ENCODE assay signal across 26 cellular contexts in the genomic region with DNA sequence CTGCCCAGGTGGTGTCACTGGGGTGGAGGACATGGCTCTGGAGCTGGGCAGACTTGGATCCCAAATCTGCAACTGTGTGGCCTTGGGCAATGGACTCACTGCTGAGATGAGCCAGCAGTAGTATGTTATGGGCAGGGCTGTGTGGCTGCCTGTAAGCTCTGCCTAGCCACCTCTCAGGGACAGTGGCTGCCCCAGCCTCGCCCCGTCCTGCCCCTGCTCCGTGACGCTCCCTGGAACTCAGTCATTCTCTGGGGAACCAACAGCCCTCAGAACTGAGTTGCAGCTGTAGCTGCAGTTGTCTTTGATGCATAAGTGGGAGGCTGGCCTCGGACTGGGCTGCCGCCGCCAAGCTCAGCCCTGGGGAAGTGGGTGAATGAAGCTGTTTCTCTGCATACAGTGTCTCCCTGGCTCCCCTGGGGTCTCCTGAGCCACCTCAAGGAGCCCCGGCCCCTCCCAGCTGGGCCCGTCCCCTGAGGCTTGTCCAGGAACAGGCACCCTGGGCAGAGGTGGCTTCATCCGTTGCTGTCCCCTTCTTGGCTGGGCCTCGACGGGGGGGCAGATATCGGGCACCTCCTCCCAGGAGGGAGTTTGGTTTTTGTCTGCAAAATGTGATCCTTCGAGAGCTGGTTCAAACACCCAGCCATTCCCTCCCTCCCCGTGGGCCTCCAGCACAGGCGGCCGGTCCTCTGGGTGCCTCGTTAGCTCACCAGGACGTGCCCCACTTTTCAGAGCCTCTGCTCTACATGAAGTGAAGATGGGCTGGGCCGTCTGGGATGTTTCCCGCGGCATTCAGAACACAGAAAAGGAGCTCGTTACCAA. TPM values are rescaled to one million over a fixed set of nuclear protein-coding genes. Genes with fewer than 3 reads are reported as not detected.
DNase-seq lines count a peak whose midpoint lies in the region; ATAC-seq, FAIRE-seq and TF ChIP-seq lines count a peak whose summit lies in the region.
"Had no signal": no experiment of that assay in that cellular context is flagged by ENCODE, and none has a peak within 500 bp of the region (broad histone marks: within the 10 kb centered on the region; RNA-seq: fewer than 3 reads in every experiment).

No MANE protein-coding gene starts in this region.

- H2AFZ ChIP-seq in HepG2 (ENCODE audit: low read length) (no peak overlapping the region), smooth muscle cell (ENCODE audit: low read depth) (no peak overlapping the region)

- no peak overlapping the region for H3K4me2 ChIP-seq in HepG2 (ENCODE audit: low read depth, low read length)
- no peak overlapping the region for H3K4me2 ChIP-seq in smooth muscle cell

- H3K4me3 ChIP-seq in HepG2 (replicated peaks in 1 of 3; ENCODE audit: insufficient read depth in 1 of 3, low read depth in 2 of 3, low read length in 3 of 3) (no peak overlapping the region), right lobe of liver (no peak overlapping the region), smooth muscle cell (no peak overlapping the region)
- H3K4me3 ChIP-seq: breast epithelium, heart left ventricle, lower lobe of right lung, MG63, psoas muscle, thoracic aorta had no signal

- BruUV-seq in HepG2 (replicated peaks; lab: Mats Ljungman, UMichigan) (no TSS peak), MCF 10A (replicated peaks; lab: Mats Ljungman, UMichigan) (no TSS peak)

- ATAC-seq in HepG2 (peak; percentile 26), right lobe of liver (no peak)
- ATAC-seq: activated T-cell treated with anti-CD3 and anti-CD28 coated beads, Interleukin-2, amount 50 U/mL, for 4 hours; heart left ventricle; lower lobe of right lung; naive thymus-derived CD8-positive, alpha-beta T cell; psoas muscle; Right ventricle myocardium inferior; T-cell had no signal

- intact Hi-C loops in HepG2 (cut with micrococcal nuclease; ENCODE audit: unreplicated experiment) (no loop called here), right lobe of liver (cut with DNase I) (no loop called here), MCF 10A (cut with micrococcal nuclease) (no loop called here), CD14-positive monocyte (cut with micrococcal nuclease) (no loop called here)

- no peaks in the 10 kb centered on the region for H3K27me3 Mint-ChIP-seq in MCF 10A (ENCODE audit: insufficient read depth, unreplicated experiment)
- H3K27me3 Mint-ChIP-seq in CD14-positive monocyte (ENCODE audit: low read depth in 3 of 3), result peaks cover 3 to 14% (median 12%) of the 10 kb centered on the region in 3 donors
- H3K27me3 Mint-ChIP-seq: activated naive CD4-positive, alpha-beta T cell treated with anti-CD3 and anti-CD28 coated beads, Interleukin-2, amount 50 U/mL, for 24 hours had no signal

- H3K36me3 ChIP-seq in HepG2 (replicated peaks in 1 of 2; ENCODE audit: control insufficient read depth in 1 of 2, insufficient read depth in 2 of 2, low read length in 2 of 2), result no peaks in the 10 kb centered on the region
- H3K36me3 ChIP-seq in right lobe of liver, result no peaks in the 10 kb centered on the region
- no peaks in the 10 kb centered on the region for H3K36me3 ChIP-seq in smooth muscle cell (ENCODE audit: low read depth)
- H3K36me3 ChIP-seq: breast epithelium, heart left ventricle, lower lobe of right lung, MG63, thoracic aorta, WERI-Rb-1 had no signal

- H3K9me3 ChIP-seq in HepG2 (ENCODE audit: low read length), result no peaks in the 10 kb centered on the region
- no peaks in the 10 kb centered on the region for H3K9me3 ChIP-seq in right lobe of liver
- H3K9me3 ChIP-seq in smooth muscle cell (replicated peaks; ENCODE audit: low read depth), result no peaks in the 10 kb centered on the region
- H3K9me3 ChIP-seq: breast epithelium, heart left ventricle, lower lobe of right lung, MG63, psoas muscle, thoracic aorta had no signal

- H3K79me2 ChIP-seq in HepG2 (ENCODE audit: insufficient read depth, low read length), result no peaks in the 10 kb centered on the region
- no peaks in the 10 kb centered on the region for H3K79me2 ChIP-seq in smooth muscle cell (ENCODE audit: low read depth)

- TF ChIP-seq POLR2A in HepG2 (IDR thresholded peaks at IDR 0.05; ENCODE audit: insufficient read depth in 1 of 2, low read depth in 2 of 2, low read length in 2 of 2) (no peak), right lobe of liver (IDR thresholded peaks at IDR 0.05) (no peak)

- no peaks in the 10 kb centered on the region for H4K20me1 ChIP-seq in HepG2 (ENCODE audit: insufficient read depth, low read length)
- no peaks in the 10 kb centered on the region for H4K20me1 ChIP-seq in smooth muscle cell (ENCODE audit: low read depth)

- CTCF ChIA-PET in HepG2 (lab: Yijun Ruan, JAX; ENCODE audit: low intra/inter-chr PET ratio, low total read pairs) (no interaction called here), MCF 10A (lab: Yijun Ruan, JAX) (no interaction called here)

- no peak for FAIRE-seq in HepG2 (lab: Jason Lieb, UNC)
- FAIRE-seq: GM12892 had no signal

- H3K36me3 Mint-ChIP-seq in MCF 10A (ENCODE audit: insufficient read depth, unreplicated experiment) (no peaks in the 10 kb centered on the region), CD14-positive monocyte (no peaks in the 10 kb centered on the region)
- H3K36me3 Mint-ChIP-seq: activated CD4-positive, alpha-beta memory T cell treated with anti-CD3 and anti-CD28 coated beads for 36 hours; activated naive CD4-positive, alpha-beta T cell treated with anti-CD3 and anti-CD28 coated beads, Interleukin-2, amount 50 U/mL, for 24 hours; CD4-positive, CD25-positive, alpha-beta regulatory T cell; T-cell had no signal

- WGBS in HepG2 (ENCODE audit: low lambda C conversion rate), result 0% methylated on average over 11 of the region's 23 CpGs
- 80% methylated on average over 1 of the region's 23 CpGs for WGBS in right lobe of liver (ENCODE audit: insufficient coverage, low coverage, low lambda C conversion rate, missing lambda C conversion rate)
- WGBS in smooth muscle cell (ENCODE audit: low lambda C conversion rate), result 76% methylated on average over 23 of the region's 23 CpGs

- H3K4me1 ChIP-seq in HepG2 (ENCODE audit: insufficient read depth, low read length), result no peaks in the 10 kb centered on the region; the same call in 1 of the 2 replicates
- no peaks in the 10 kb centered on the region for H3K4me1 ChIP-seq in right lobe of liver
- H3K4me1 ChIP-seq in smooth muscle cell (ENCODE audit: low read depth), result peaks cover 43% of the 10 kb centered on the region
- H3K4me1 ChIP-seq: breast epithelium, heart left ventricle, lower lobe of right lung, psoas muscle had no signal

- H3K4me1 Mint-ChIP-seq in MCF 10A (ENCODE audit: insufficient read depth, unreplicated experiment) (peaks cover 5% of the 10 kb centered on the region), CD14-positive monocyte (no peaks in the 10 kb centered on the region)
- H3K4me1 Mint-ChIP-seq: activated naive CD4-positive, alpha-beta T cell treated with anti-CD3 and anti-CD28 coated beads, Interleukin-2, amount 50 U/mL, for 24 hours; T-cell had no signal

- H3K27ac ChIP-seq in HepG2 (ENCODE audit: extremely low read length, insufficient read depth, low read length) (no peak overlapping the region), right lobe of liver (no peak overlapping the region), cingulate gyrus (ENCODE audit: low read depth, low read length) (peak overlapping the region; percentile 85), smooth muscle cell (ENCODE audit: low read depth) (no peak overlapping the region)
- H3K27ac ChIP-seq: breast epithelium, heart left ventricle, lower lobe of right lung, psoas muscle, thoracic aorta, WERI-Rb-1 had no signal

- H3K9ac ChIP-seq in HepG2 (ENCODE audit: insufficient read depth, low read depth, low read length) (no peak overlapping the region), smooth muscle cell (ENCODE audit: low read depth) (no peak overlapping the region)

- in situ Hi-C loops in HepG2 (cut with HindIII; ENCODE audit: extremely low pct_ligation_motif_present, low pct_unique_long_range_greater_than_20kb), result no loop called here

- TF ChIP-seq EP300 in HepG2 (IDR thresholded peaks at IDR 0.05; ENCODE audit: low read depth in 2 of 2, low read length in 2 of 2) (no peak), HepG2 (CRISPR knock-in tag; IDR thresholded peaks at IDR 0.05; ENCODE audit: borderline replicate concordance) (no peak)

- TF ChIP-seq RAD21 in HepG2 (CRISPR knock-in tag; IDR thresholded peaks at IDR 0.05), result no peak

- H3K27ac Mint-ChIP-seq in MCF 10A (ENCODE audit: low read depth, unreplicated experiment) (no peak overlapping the region), CD14-positive monocyte (no peak overlapping the region)
- H3K27ac Mint-ChIP-seq: activated CD4-positive, alpha-beta memory T cell treated with anti-CD3 and anti-CD28 coated beads for 36 hours; activated naive CD4-positive, alpha-beta T cell treated with anti-CD3 and anti-CD28 coated beads, Interleukin-2, amount 50 U/mL, for 24 hours; CD4-positive, CD25-positive, alpha-beta regulatory T cell; naive thymus-derived CD8-positive, alpha-beta T cell; T-cell had no signal

- DNase-seq in HepG2 (ENCODE audit: low spot score), result peak; percentile 14
- DNase-seq in right lobe of liver, result no peak
- DNase-seq in midbrain (lab: John Stamatoyannopoulos, UW), result peak; percentile 53
- no peak for DNase-seq in activated CD4-positive, alpha-beta T cell treated with anti-CD3 and anti-CD28 coated beads for 48 hours
- no peak for DNase-seq in smooth muscle cell (lab: John Stamatoyannopoulos, UW; ENCODE audit: unreplicated experiment)
- no peak for DNase-seq in MCF 10A (ENCODE audit: unreplicated experiment)
- DNase-seq in CD14-positive monocyte (ENCODE audit: low spot score), result no peak
- DNase-seq: activated CD4-positive, alpha-beta memory T cell treated with anti-CD3 and anti-CD28 coated beads for 36 hours; activated T-cell treated with anti-CD3 and anti-CD28 coated beads, Interleukin-2, amount 50 U/mL, for 4 hours; CD4-positive, CD25-positive, alpha-beta regulatory T cell; heart left ventricle; lower lobe of right lung; MG63; naive thymus-derived CD8-positive, alpha-beta T cell; NCI-H1694 treated with DMSO at 0.1 percent for 48 hours; NCI-H446; psoas muscle; T-cell; WERI-Rb-1 had no signal

- H3F3A ChIP-seq in smooth muscle cell (ENCODE audit: low read depth), result no peaks in the 10 kb centered on the region

- H3K27me3 ChIP-seq in HepG2 (ENCODE audit: control insufficient read depth in 1 of 2, insufficient read depth in 2 of 2, low read length in 2 of 2) (peaks cover 26 to 77% of the 10 kb centered on the region in 2 experiments; a peak in 4 of 5 replicates), right lobe of liver (no peaks in the 10 kb centered on the region), smooth muscle cell (ENCODE audit: low read depth) (peaks cover 5% of the 10 kb centered on the region)
- H3K27me3 ChIP-seq: MG63 had no signal

- no peaks in the 10 kb centered on the region for H3K9me3 Mint-ChIP-seq in MCF 10A (ENCODE audit: unreplicated experiment)
- H3K9me3 Mint-ChIP-seq in CD14-positive monocyte, result no peaks in the 10 kb centered on the region
- H3K9me3 Mint-ChIP-seq: activated CD4-positive, alpha-beta memory T cell treated with anti-CD3 and anti-CD28 coated beads for 36 hours; activated naive CD4-positive, alpha-beta T cell treated with anti-CD3 and anti-CD28 coated beads, Interleukin-2, amount 50 U/mL, for 24 hours; activated T-cell treated with anti-CD3 and anti-CD28 coated beads, Interleukin-2, amount 50 U/mL, for 4 hours; CD4-positive, CD25-positive, alpha-beta regulatory T cell; naive thymus-derived CD8-positive, alpha-beta T cell; T-cell had no signal

- POLR2A ChIA-PET in HepG2 (lab: Yijun Ruan, JAX), result no interaction called here
- POLR2A ChIA-PET in MCF 10A (lab: Yijun Ruan, JAX), result no interaction called here

- TF ChIP-seq CTCF in HepG2 (CRISPR knock-in tag; IDR thresholded peaks at IDR 0.05) (no peak), right lobe of liver (IDR thresholded peaks at IDR 0.05) (no peak), smooth muscle cell (IDR thresholded peaks at IDR 0.05; ENCODE audit: borderline replicate concordance, insufficient read depth, poor library complexity, severe bottlenecking) (no peak), MCF 10A (IDR thresholded peaks at IDR 0.05; ENCODE audit: unreplicated experiment) (no peak), CD14-positive monocyte (IDR thresholded peaks at IDR 0.05) (no peak)

- H3K4me3 Mint-ChIP-seq in MCF 10A (ENCODE audit: unreplicated experiment), result no peak overlapping the region
- no peak overlapping the region for H3K4me3 Mint-ChIP-seq in CD14-positive monocyte
- H3K4me3 Mint-ChIP-seq: activated CD4-positive, alpha-beta memory T cell treated with anti-CD3 and anti-CD28 coated beads for 36 hours; activated naive CD4-positive, alpha-beta T cell treated with anti-CD3 and anti-CD28 coated beads, Interleukin-2, amount 50 U/mL, for 24 hours; activated T-cell treated with anti-CD3 and anti-CD28 coated beads, Interleukin-2, amount 50 U/mL, for 4 hours; CD4-positive, CD25-positive, alpha-beta regulatory T cell; naive thymus-derived CD8-positive, alpha-beta T cell; T-cell had no signal

RNA-seq across cellular contexts. Expression of a gene that starts 26.2 kb away (rescaled TPM):
- total RNA-seq in HepG2 (2016; rRNA removed; fragmentation: Illumina TruSeq; extraction: Trizol) (0.14 and 0.15 TPM in 2 replicates), right lobe of liver (1 to 10 TPM in 5 of 6 experiments, under 1 TPM in 1; 0.37 to 4.6 (median 2.3) TPM), smooth muscle cell (0.09 and 0.81 TPM in 2 replicates), MCF 10A (2022) (92.6 and 123 TPM in 2 replicates)
- total RNA-seq in HepG2 (2016; cell fraction: cytosol; rRNA removed; fragmentation: Illumina TruSeq; extraction: Trizol; ENCODE audit: low read depth), result under 0.01 TPM in 1 of 2 replicates, not detected in the other
- total RNA-seq in HepG2 (2016; cell fraction: insoluble cytoplasmic fraction; rRNA removed; fragmentation: Illumina TruSeq; extraction: Trizol), result 0.12 and 0.22 TPM in 2 replicates
- total RNA-seq in HepG2 (2016; cell fraction: membrane; rRNA removed; fragmentation: Illumina TruSeq; extraction: Trizol), result 0.06 and 0.10 TPM in 2 replicates
- total RNA-seq in HepG2 (2016; cell fraction: nucleus; rRNA removed; fragmentation: Illumina TruSeq; extraction: Trizol), result 0.19 and 0.22 TPM in 2 replicates
- polyA plus RNA-seq in HepG2 (2011; rRNA removed) (0.67 and 1.3 TPM in 2 replicates), smooth muscle cell (0.04 and 0.13 TPM in 2 replicates), CD14-positive monocyte (not detected)
- 0.32 and 0.78 TPM in 2 replicates for polyA plus RNA-seq in HepG2 (2011; cell fraction: cytosol; rRNA removed)
- polyA plus RNA-seq in HepG2 (2011; cell fraction: nucleus; rRNA removed), result 6.0 and 6.1 TPM in 2 replicates
- 0.11 and 0.15 TPM in 2 replicates for polyA plus RNA-seq in HepG2 (2012)
- polyA plus RNA-seq in HepG2 (2016; cell fraction: cytosol; fragmentation: Illumina TruSeq; extraction: Trizol; ENCODE audit: low read depth), result 0.05 TPM in 1 of 2 replicates, not detected in the other
- 0.10 and 0.20 TPM in 2 replicates for polyA plus RNA-seq in HepG2 (2016; cell fraction: insoluble cytoplasmic fraction; fragmentation: Illumina TruSeq; extraction: Trizol; ENCODE audit: low read depth)
- 0.07 TPM in 1 of 2 replicates, not detected in the other for polyA plus RNA-seq in HepG2 (2016; cell fraction: membrane; fragmentation: Illumina TruSeq; extraction: Trizol; ENCODE audit: low read depth)
- 0.37 and 0.83 TPM in 2 replicates for polyA plus RNA-seq in HepG2 (2016; cell fraction: nucleus; fragmentation: Illumina TruSeq; extraction: Trizol; ENCODE audit: insufficient read depth, low read depth)
- polyA minus RNA-seq in HepG2 (2011; rRNA and poly(A)+ RNA removed; ENCODE audit: low replicate concordance), result 1.2 TPM in 1 of 2 replicates, not detected in the other
- 0.20 TPM in 1 of 2 replicates, not detected in the other for polyA minus RNA-seq in HepG2 (2011; cell fraction: cytosol; rRNA and poly(A)+ RNA removed)
- polyA minus RNA-seq in HepG2 (2011; cell fraction: nucleus; rRNA and poly(A)+ RNA removed), result 0.90 and 1.2 TPM in 2 replicates
- total RNA-seq: A172 had no signal

RNA-seq across cellular contexts. Expression of a gene that starts 37.5 kb away (rescaled TPM):
- 38.3 and 39.6 TPM in 2 replicates for total RNA-seq in HepG2 (2016; rRNA removed; fragmentation: Illumina TruSeq; extraction: Trizol)
- total RNA-seq in HepG2 (2016; cell fraction: cytosol; rRNA removed; fragmentation: Illumina TruSeq; extraction: Trizol; ENCODE audit: low read depth), result 20.2 and 25.8 TPM in 2 replicates
- 37.8 and 38.9 TPM in 2 replicates for total RNA-seq in HepG2 (2016; cell fraction: insoluble cytoplasmic fraction; rRNA removed; fragmentation: Illumina TruSeq; extraction: Trizol)
- total RNA-seq in HepG2 (2016; cell fraction: membrane; rRNA removed; fragmentation: Illumina TruSeq; extraction: Trizol), result 53.4 and 59.7 TPM in 2 replicates
- total RNA-seq in HepG2 (2016; cell fraction: nucleus; rRNA removed; fragmentation: Illumina TruSeq; extraction: Trizol), result 27.1 and 27.5 TPM in 2 replicates
- polyA plus RNA-seq in HepG2 (2011; rRNA removed), result 16.1 and 21.0 TPM in 2 replicates
- polyA plus RNA-seq in HepG2 (2011; cell fraction: cytosol; rRNA removed), result 16.3 and 20.9 TPM in 2 replicates
- polyA plus RNA-seq in HepG2 (2011; cell fraction: nucleus; rRNA removed), result 49.0 and 57.5 TPM in 2 replicates
- polyA plus RNA-seq in HepG2 (2012), result 13.3 and 14.5 TPM in 2 replicates
- 27.1 and 37.0 TPM in 2 replicates for polyA plus RNA-seq in HepG2 (2016; cell fraction: cytosol; fragmentation: Illumina TruSeq; extraction: Trizol; ENCODE audit: low read depth)
- polyA plus RNA-seq in HepG2 (2016; cell fraction: insoluble cytoplasmic fraction; fragmentation: Illumina TruSeq; extraction: Trizol; ENCODE audit: low read depth), result 36.5 and 40.8 TPM in 2 replicates
- 47.4 and 49.9 TPM in 2 replicates for polyA plus RNA-seq in HepG2 (2016; cell fraction: membrane; fragmentation: Illumina TruSeq; extraction: Trizol; ENCODE audit: low read depth)
- polyA plus RNA-seq in HepG2 (2016; cell fraction: nucleus; fragmentation: Illumina TruSeq; extraction: Trizol; ENCODE audit: insufficient read depth, low read depth), result 44.7 and 46.3 TPM in 2 replicates
- 15.3 and 46.5 TPM in 2 replicates for polyA minus RNA-seq in HepG2 (2011; rRNA and poly(A)+ RNA removed; ENCODE audit: low replicate concordance)
- 9.7 and 12.0 TPM in 2 replicates for polyA minus RNA-seq in HepG2 (2011; cell fraction: cytosol; rRNA and poly(A)+ RNA removed)
- polyA minus RNA-seq in HepG2 (2011; cell fraction: nucleus; rRNA and poly(A)+ RNA removed), result 18.4 and 20.1 TPM in 2 replicates
- total RNA-seq in right lobe of liver, result 10 to 100 TPM in 3 of 6 experiments, 1 to 10 TPM in 3; 7.4 to 24.3 (median 10.5) TPM
- total RNA-seq in smooth muscle cell, result 10.2 and 14.0 TPM in 2 replicates
- 20.3 and 28.1 TPM in 2 replicates for polyA plus RNA-seq in smooth muscle cell
- total RNA-seq in MCF 10A (2022), result 31.3 and 36.1 TPM in 2 replicates
- polyA plus RNA-seq in CD14-positive monocyte, result 10 to 100 TPM in 1 of 2 donors, 1 to 10 TPM in 1; 8.2 to 10.5 TPM

RNA-seq across cellular contexts. Expression of a gene that starts 58.2 kb away (rescaled TPM):
- 83.9 and 128 TPM in 2 replicates for total RNA-seq in HepG2 (2016; rRNA removed; fragmentation: Illumina TruSeq; extraction: Trizol)
- 51.3 and 72.8 TPM in 2 replicates for total RNA-seq in HepG2 (2016; cell fraction: cytosol; rRNA removed; fragmentation: Illumina TruSeq; extraction: Trizol; ENCODE audit: low read depth)
- total RNA-seq in HepG2 (2016; cell fraction: insoluble cytoplasmic fraction; rRNA removed; fragmentation: Illumina TruSeq; extraction: Trizol), result 89.5 and 137 TPM in 2 replicates
- total RNA-seq in HepG2 (2016; cell fraction: membrane; rRNA removed; fragmentation: Illumina TruSeq; extraction: Trizol), result 77.4 and 86.1 TPM in 2 replicates
- total RNA-seq in HepG2 (2016; cell fraction: nucleus; rRNA removed; fragmentation: Illumina TruSeq; extraction: Trizol), result 76.0 and 95.5 TPM in 2 replicates
- polyA plus RNA-seq in HepG2 (2011; rRNA removed), result 135 and 164 TPM in 2 replicates
- polyA plus RNA-seq in HepG2 (2011; cell fraction: cytosol; rRNA removed), result 82.7 and 131 TPM in 2 replicates
- polyA plus RNA-seq in HepG2 (2011; cell fraction: nucleus; rRNA removed), result 155 and 197 TPM in 2 replicates
- 64.5 and 73.8 TPM in 2 replicates for polyA plus RNA-seq in HepG2 (2012)
- 84.3 and 98.6 TPM in 2 replicates for polyA plus RNA-seq in HepG2 (2016; cell fraction: cytosol; fragmentation: Illumina TruSeq; extraction: Trizol; ENCODE audit: low read depth)
- polyA plus RNA-seq in HepG2 (2016; cell fraction: insoluble cytoplasmic fraction; fragmentation: Illumina TruSeq; extraction: Trizol; ENCODE audit: low read depth), result 87.8 and 97.0 TPM in 2 replicates
- 69.1 and 85.3 TPM in 2 replicates for polyA plus RNA-seq in HepG2 (2016; cell fraction: membrane; fragmentation: Illumina TruSeq; extraction: Trizol; ENCODE audit: low read depth)
- 191 and 194 TPM in 2 replicates for polyA plus RNA-seq in HepG2 (2016; cell fraction: nucleus; fragmentation: Illumina TruSeq; extraction: Trizol; ENCODE audit: insufficient read depth, low read depth)
- 95.9 and 234 TPM in 2 replicates for polyA minus RNA-seq in HepG2 (2011; rRNA and poly(A)+ RNA removed; ENCODE audit: low replicate concordance)
- 32.9 and 45.5 TPM in 2 replicates for polyA minus RNA-seq in HepG2 (2011; cell fraction: cytosol; rRNA and poly(A)+ RNA removed)
- 23.3 and 29.3 TPM in 2 replicates for polyA minus RNA-seq in HepG2 (2011; cell fraction: nucleus; rRNA and poly(A)+ RNA removed)
- total RNA-seq in right lobe of liver, result 100 to 1,000 TPM in 4 of 6 experiments, 10 to 100 TPM in 2; 76.5 to 166 (median 122) TPM
- total RNA-seq in smooth muscle cell, result 101 and 110 TPM in 2 replicates
- 253 and 269 TPM in 2 replicates for polyA plus RNA-seq in smooth muscle cell
- total RNA-seq in MCF 10A (2022), result 172 and 224 TPM in 2 replicates
- polyA plus RNA-seq in CD14-positive monocyte, result 100 to 1,000 TPM; 193 to 235 TPM

RNA-seq across cellular contexts. Expression of a gene that starts 58.5 kb away (rescaled TPM):
- total RNA-seq in HepG2 (2016; rRNA removed; fragmentation: Illumina TruSeq; extraction: Trizol), result 3.9 and 6.5 TPM in 2 replicates
- total RNA-seq in HepG2 (2016; cell fraction: cytosol; rRNA removed; fragmentation: Illumina TruSeq; extraction: Trizol; ENCODE audit: low read depth), result 1.5 and 2.2 TPM in 2 replicates
- 3.5 and 5.4 TPM in 2 replicates for total RNA-seq in HepG2 (2016; cell fraction: insoluble cytoplasmic fraction; rRNA removed; fragmentation: Illumina TruSeq; extraction: Trizol)
- 1.7 and 1.8 TPM in 2 replicates for total RNA-seq in HepG2 (2016; cell fraction: membrane; rRNA removed; fragmentation: Illumina TruSeq; extraction: Trizol)
- 6.4 and 6.8 TPM in 2 replicates for total RNA-seq in HepG2 (2016; cell fraction: nucleus; rRNA removed; fragmentation: Illumina TruSeq; extraction: Trizol)
- 2.6 and 3.1 TPM in 2 replicates for polyA plus RNA-seq in HepG2 (2011; rRNA removed)
- polyA plus RNA-seq in HepG2 (2011; cell fraction: cytosol; rRNA removed), result 2.5 and 3.1 TPM in 2 replicates
- polyA plus RNA-seq in HepG2 (2011; cell fraction: nucleus; rRNA removed), result 7.8 and 8.8 TPM in 2 replicates
- 1.3 and 1.7 TPM in 2 replicates for polyA plus RNA-seq in HepG2 (2012)
- 0.84 and 1.9 TPM in 2 replicates for polyA plus RNA-seq in HepG2 (2016; cell fraction: cytosol; fragmentation: Illumina TruSeq; extraction: Trizol; ENCODE audit: low read depth)
- 2.3 and 3.3 TPM in 2 replicates for polyA plus RNA-seq in HepG2 (2016; cell fraction: insoluble cytoplasmic fraction; fragmentation: Illumina TruSeq; extraction: Trizol; ENCODE audit: low read depth)
- polyA plus RNA-seq in HepG2 (2016; cell fraction: membrane; fragmentation: Illumina TruSeq; extraction: Trizol; ENCODE audit: low read depth), result 0.73 and 1.3 TPM in 2 replicates
- 8.2 and 9.2 TPM in 2 replicates for polyA plus RNA-seq in HepG2 (2016; cell fraction: nucleus; fragmentation: Illumina TruSeq; extraction: Trizol; ENCODE audit: insufficient read depth, low read depth)
- polyA minus RNA-seq in HepG2 (2011; rRNA and poly(A)+ RNA removed; ENCODE audit: low replicate concordance), result 6.7 and 28.4 TPM in 2 replicates
- polyA minus RNA-seq in HepG2 (2011; cell fraction: cytosol; rRNA and poly(A)+ RNA removed), result 1.3 and 3.0 TPM in 2 replicates
- polyA minus RNA-seq in HepG2 (2011; cell fraction: nucleus; rRNA and poly(A)+ RNA removed), result 7.5 and 8.9 TPM in 2 replicates
- 1 to 10 TPM; 3.1 to 7.1 (median 4.5) TPM for total RNA-seq in right lobe of liver
- 3.2 and 4.9 TPM in 2 replicates for total RNA-seq in smooth muscle cell
- 6.2 and 7.3 TPM in 2 replicates for polyA plus RNA-seq in smooth muscle cell
- total RNA-seq in MCF 10A (2022), result 19.4 and 28.0 TPM in 2 replicates
- polyA plus RNA-seq in CD14-positive monocyte, result 1 to 10 TPM; 1.5 to 1.7 TPM

Comparison
In these comparisons a context has a peak if more than half of its experiments do, and no peak if none do; other contexts are left out.
1. DNase-seq: peak in HepG2 (single experiment) and midbrain (single experiment); none in right lobe of liver (0 of 3), activated CD4-positive, alpha-beta T cell treated with anti-CD3 and anti-CD28 coated beads for 48 hours (single experiment), smooth muscle cell (single experiment), MCF 10A (single experiment) and CD14-positive monocyte (single experiment).
2. RNA of a gene that starts 26.2 kb away (total RNA-seq): 92.6 to 123 TPM in MCF 10A; 0.37 to 4.6 TPM in right lobe of liver, under 0.01 to 0.22 TPM in HepG2 and 0.09 to 0.81 TPM in smooth muscle cell; every median in the first group is over 10 times any median in the second.